Comparison of ENCODE assay signal across 26 cellular contexts in genomic region chr14:23670489-23670888, GRCh38. TPM values are rescaled to one million over a fixed set of nuclear protein-coding genes. Genes with fewer than 3 reads are reported as not detected.
"Had no signal": no experiment of that assay in that cellular context is flagged by ENCODE, and none has a peak within 500 bp of the region (broad histone marks: within the 10 kb centered on the region; RNA-seq: fewer than 3 reads in every experiment).

No MANE protein-coding gene starts in this region.

- H3K9me3 Mint-ChIP-seq: activated CD4-positive, alpha-beta T cell treated with anti-CD3 and anti-CD28 coated beads, Interleukin-2, amount 10 ng/mL, durations not matched to agents 24 days and 14 days; activated CD8-positive, alpha-beta T cell treated with anti-CD3 and anti-CD28 coated beads for 36 hours; activated naive CD8-positive, alpha-beta T cell treated with anti-CD3 and anti-CD28 coated beads, Interleukin-2, amount 10 ng/mL, durations not matched to agents 7 days and 5 days; activated T-helper 17 cell treated with anti-CD3 and anti-CD28 coated beads, Interleukin-2, amount 50 U/mL, for 72 hours; central memory CD8-positive, alpha-beta T cell; memory B cell; natural killer cell had no signal

- H3K36me3 Mint-ChIP-seq: activated naive CD8-positive, alpha-beta T cell treated with anti-CD3 and anti-CD28 coated beads, Interleukin-2, amount 10 ng/mL, durations not matched to agents 7 days and 5 days; memory B cell; natural killer cell had no signal

- H3K36me3 ChIP-seq: colonic mucosa, gastrocnemius medialis, heart left ventricle, stomach, upper lobe of right lung had no signal

- H3K27me3 Mint-ChIP-seq: progenitor cell of endocrine pancreas had no signal

- H3K27me3 ChIP-seq: body of pancreas, colonic mucosa, gastrocnemius medialis, stomach, testis, upper lobe of right lung had no signal

- H3K4me3 ChIP-seq: body of pancreas, colonic mucosa, gastrocnemius medialis, heart left ventricle, stomach, testis, upper lobe of right lung had no signal

- H3K27ac Mint-ChIP-seq: activated CD4-positive, alpha-beta T cell treated with anti-CD3 and anti-CD28 coated beads, Interleukin-2, amount 10 ng/mL, durations not matched to agents 24 days and 14 days; activated CD8-positive, alpha-beta T cell treated with anti-CD3 and anti-CD28 coated beads for 36 hours; activated naive CD8-positive, alpha-beta T cell treated with anti-CD3 and anti-CD28 coated beads, Interleukin-2, amount 10 ng/mL, durations not matched to agents 7 days and 5 days; activated T-helper 17 cell treated with anti-CD3 and anti-CD28 coated beads, Interleukin-2, amount 50 U/mL, for 72 hours; memory B cell; natural killer cell; progenitor cell of endocrine pancreas had no signal

- H3K9me3 ChIP-seq: body of pancreas, colonic mucosa, gastrocnemius medialis, heart left ventricle, stomach, testis, upper lobe of right lung had no signal

- FAIRE-seq: endometrium had no signal

- H3K4me3 Mint-ChIP-seq: activated CD4-positive, alpha-beta T cell treated with anti-CD3 and anti-CD28 coated beads, Interleukin-2, amount 10 ng/mL, durations not matched to agents 24 days and 14 days; activated CD8-positive, alpha-beta T cell treated with anti-CD3 and anti-CD28 coated beads for 36 hours; activated naive CD8-positive, alpha-beta T cell treated with anti-CD3 and anti-CD28 coated beads, Interleukin-2, amount 10 ng/mL, durations not matched to agents 7 days and 5 days; activated T-helper 17 cell treated with anti-CD3 and anti-CD28 coated beads, Interleukin-2, amount 50 U/mL, for 72 hours; central memory CD8-positive, alpha-beta T cell; memory B cell; natural killer cell had no signal

- H3K27ac ChIP-seq: body of pancreas, colonic mucosa, gastrocnemius medialis, heart left ventricle, stomach, testis, upper lobe of right lung had no signal

- H3K4me1 ChIP-seq: colonic mucosa, gastrocnemius medialis, heart left ventricle, testis, upper lobe of right lung had no signal

- H3K4me1 Mint-ChIP-seq: activated CD4-positive, alpha-beta T cell treated with anti-CD3 and anti-CD28 coated beads, Interleukin-2, amount 10 ng/mL, durations not matched to agents 24 days and 14 days; activated T-helper 17 cell treated with anti-CD3 and anti-CD28 coated beads, Interleukin-2, amount 50 U/mL, for 72 hours; central memory CD8-positive, alpha-beta T cell; memory B cell had no signal

- DNase-seq: activated CD4-positive, alpha-beta T cell treated with anti-CD3 and anti-CD28 coated beads, Interleukin-2, amount 10 ng/mL, durations not matched to agents 24 days and 14 days; activated CD8-positive, alpha-beta T cell treated with anti-CD3 and anti-CD28 coated beads for 36 hours; activated naive CD4-positive, alpha-beta T cell treated with Interleukin-2 at 50 U/mL for 16 hours; activated naive CD8-positive, alpha-beta T cell treated with anti-CD3 and anti-CD28 coated beads, Interleukin-2, amount 10 ng/mL, durations not matched to agents 7 days and 5 days; activated T-cell treated with anti-CD3 and anti-CD28 coated beads, Interleukin-2, amount 50 U/mL, for 1 hour; amygdala; body of pancreas; colonic mucosa; gastrocnemius medialis; heart left ventricle; left ventricle myocardium superior; natural killer cell; occipital lobe; stimulated activated CD4-positive, alpha-beta T cell treated with anti-CD3 and anti-CD28 coated beads, Interleukin-12 subunit alpha, Interleukin-12 subunit beta, amount 100 ng/mL, for 4 hours; stimulated activated CD4-positive, alpha-beta T cell treated with anti-CD3 and anti-CD28 coated beads, Interleukin-1b, Interleukin-23, amount 100 ng/mL, for 48 hours; stomach; T-helper 1 cell; T-helper 9 cell; testis; upper lobe of right lung had no signal

RNA-seq across cellular contexts. Expression of gene DHRS2, which starts 34.3 kb away (rescaled TPM):
- total RNA-seq: esophagus mucosa, gastrocnemius medialis, left ventricle myocardium superior had no signal
